8 cellular contexts compared by ENCODE assay signal in genomic region chr18:70072678-70073077, GRCh38.
DNase-seq lines count a peak whose midpoint lies in the region; ATAC-seq and TF ChIP-seq lines count a peak whose summit lies in the region.

No MANE protein-coding gene starts in this region.

- peak; percentile 32; the same call in 1 of the 2 replicates for TF ChIP-seq CTCF in HFFc6 (IDR thresholded peaks at IDR 0.05)
- TF ChIP-seq CTCF in mucosa of descending colon (IDR thresholded peaks at IDR 0.05) = no peak

- no peaks in the 10 kb centered on the region for H3K36me3 ChIP-seq in mucosa of descending colon (ENCODE audit: low read depth)

- H3K4me1 ChIP-seq in mucosa of descending colon (ENCODE audit: low read depth) = no peaks in the 10 kb centered on the region

- peaks cover 15% of the 10 kb centered on the region for H3K4me1 Mint-ChIP-seq in HFFc6 (ENCODE audit: low read depth)

- no peaks in the 10 kb centered on the region for H3K9me3 ChIP-seq in mucosa of descending colon

- H3K36me3 Mint-ChIP-seq in HFFc6 (ENCODE audit: low read depth) = no peaks in the 10 kb centered on the region

- H3K9me3 Mint-ChIP-seq in HFFc6 = no peaks in the 10 kb centered on the region

- no peak overlapping the region for H3K4me3 Mint-ChIP-seq in HFFc6

- intact Hi-C loops in mucosa of descending colon (cut with DNase I, micrococcal nuclease) = no loop called here

- DNase-seq in G401 (ENCODE audit: low spot score) = peak; percentile 30
- no peak for DNase-seq in HFFc6
- DNase-seq in SK-N-DZ (ENCODE audit: low spot score) = peak; percentile 46
- no peak for DNase-seq in left lobe of liver (ENCODE audit: low spot score)
- DNase-seq in 8988T = no peak
- DNase-seq in mucosa of descending colon = no peak
- no peak for DNase-seq in activated CD8-positive, alpha-beta memory T cell treated with anti-CD3 and anti-CD28 coated beads, Interleukin-2, amount 50 U/mL, for 48 hours
- no peak for DNase-seq in MV-4-11 (lab: John Stamatoyannopoulos, UW)

- no peak overlapping the region for H3K4me3 ChIP-seq in mucosa of descending colon

- H3K27ac Mint-ChIP-seq in HFFc6 = no peak overlapping the region

- H3K27me3 Mint-ChIP-seq in HFFc6 (ENCODE audit: insufficient read depth) = no peaks in the 10 kb centered on the region

- in situ Hi-C loops in G401 (cut with HindIII; ENCODE audit: low sequenced_read_pairs) = no loop called here

- ATAC-seq in left lobe of liver (peak; percentile 74), mucosa of descending colon (no peak)

Comparison
In these comparisons a context has a peak if more than half of its experiments do, and no peak if none do; other contexts are left out.
1. DNase-seq: peak in G401 (single experiment) and SK-N-DZ (single experiment); none in HFFc6 (single experiment), left lobe of liver (single experiment), 8988T (single experiment), mucosa of descending colon (0 of 3), activated CD8-positive, alpha-beta memory T cell treated with anti-CD3 and anti-CD28 coated beads, Interleukin-2, amount 50 U/mL, for 48 hours (single experiment) and MV-4-11 (single experiment).